10 cellular contexts compared by ENCODE assay signal in the genomic region with DNA sequence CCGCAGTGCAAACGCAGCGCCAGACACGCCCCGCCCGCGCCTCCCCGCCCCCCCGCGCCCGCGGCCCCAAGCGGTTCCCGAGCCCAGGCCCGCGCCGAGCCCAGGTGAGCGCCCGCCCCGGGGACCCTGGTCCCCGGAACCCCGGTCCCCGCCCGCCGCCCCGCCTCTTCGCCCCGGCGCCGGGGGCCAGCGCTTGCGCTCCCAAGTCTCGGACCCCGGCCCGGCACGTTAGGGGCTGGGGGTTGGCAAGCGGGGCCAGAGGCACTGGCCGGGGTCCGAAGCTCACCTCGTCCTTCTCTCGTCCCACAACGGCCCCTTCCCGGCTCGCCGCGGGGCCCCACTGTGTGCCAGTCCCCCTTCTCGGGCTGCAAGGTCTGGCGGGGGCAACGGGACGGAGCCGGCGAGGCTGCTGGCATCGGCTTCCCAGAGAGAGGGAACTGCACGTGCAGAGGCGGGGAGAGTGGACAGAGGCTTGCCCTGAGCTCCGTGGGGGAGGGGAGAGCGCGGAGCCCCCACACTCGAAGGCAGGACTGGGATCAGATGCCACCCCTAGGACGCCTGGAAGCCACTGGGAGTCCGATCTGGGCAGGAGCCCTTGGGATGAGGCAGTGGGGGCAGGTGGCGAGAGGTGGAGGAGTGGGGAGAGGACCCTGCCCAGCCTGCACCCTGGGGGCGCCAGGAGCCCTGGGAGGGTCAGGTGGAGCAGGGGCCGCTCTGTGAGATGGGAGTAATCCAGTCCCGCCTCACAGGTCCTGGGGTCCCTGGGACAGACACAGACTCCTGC. TPM values are rescaled to one million over a fixed set of nuclear protein-coding genes. Genes with fewer than 3 reads are reported as not detected.
A peak's percentile ranks its signal among the peaks of the same experiment; 100 is the strongest.
DNase-seq lines count a peak whose midpoint lies in the region; ATAC-seq and TF ChIP-seq lines count a peak whose summit lies in the region.
"Had no signal": no experiment of that assay in that cellular context is flagged by ENCODE, and none has a peak within 500 bp of the region (broad histone marks: within the 10 kb centered on the region; RNA-seq: fewer than 3 reads in every experiment).

No MANE protein-coding gene starts in this region.

- no peaks in the 10 kb centered on the region for H3K36me3 Mint-ChIP-seq in MCF 10A (ENCODE audit: insufficient read depth, unreplicated experiment)
- no peaks in the 10 kb centered on the region for H3K36me3 Mint-ChIP-seq in effector memory CD8-positive, alpha-beta T cell (ENCODE audit: insufficient read depth)
- H3K36me3 Mint-ChIP-seq in naive thymus-derived CD4-positive, alpha-beta T cell, result no peaks in the 10 kb centered on the region

- TF ChIP-seq POLR2A in breast epithelium (IDR thresholded peaks at IDR 0.05), result no peak

- H3K36me3 ChIP-seq in breast epithelium, result no peaks in the 10 kb centered on the region
- no peaks in the 10 kb centered on the region for H3K36me3 ChIP-seq in naive thymus-derived CD4-positive, alpha-beta T cell (ENCODE audit: control insufficient read depth in 2 of 3, insufficient read depth in 3 of 3, low read length in 3 of 3)
- H3K36me3 ChIP-seq in urinary bladder (ENCODE audit: insufficient read depth), result no peaks in the 10 kb centered on the region

- no peak overlapping the region for H3K27ac ChIP-seq in breast epithelium
- H3K27ac ChIP-seq in naive thymus-derived CD4-positive, alpha-beta T cell (ENCODE audit: low read depth, low read length), result peak overlapping the region; percentile 29
- H3K27ac ChIP-seq in urinary bladder (ENCODE audit: low read depth), result no peak overlapping the region

- TF ChIP-seq CTCF in breast epithelium (IDR thresholded peaks at IDR 0.05) (no peak), MCF 10A (IDR thresholded peaks at IDR 0.05; ENCODE audit: unreplicated experiment) (no peak)

- intact Hi-C loops in breast epithelium (cut with DNase I; ENCODE audit: low total_unique reads) (loop anchor here (5.0 kb wide), 1 partner anchor 903 kb away; no protein-coding TSS in a partner anchor), MCF 10A (cut with micrococcal nuclease) (no loop called here)
- intact Hi-C loops in naive thymus-derived CD4-positive, alpha-beta T cell (cut with micrococcal nuclease), result loop anchor here in 1 of 2 donors (10.0 kb wide), 1 partner anchor 150 kb away; no protein-coding TSS in a partner anchor

- no peak overlapping the region for H3K4me3 Mint-ChIP-seq in MCF 10A (ENCODE audit: unreplicated experiment)
- peak overlapping the region; percentile 43 to 55 for H3K4me3 Mint-ChIP-seq in effector memory CD8-positive, alpha-beta T cell
- H3K4me3 Mint-ChIP-seq in naive thymus-derived CD4-positive, alpha-beta T cell, result peak overlapping the region in 8 of 10 donors; percentile 7 to 71 (median 52)

- WGBS in urinary bladder, result 8% methylated on average over 65 of the region's 65 CpGs

- peak overlapping the region; percentile 24 to 68 (median 50) for H3K4me3 ChIP-seq in breast epithelium
- H3K4me3 ChIP-seq in naive thymus-derived CD4-positive, alpha-beta T cell (ENCODE audit: low read length), result no peak overlapping the region
- H3K4me3 ChIP-seq in urinary bladder (ENCODE audit: low read depth, low read length), result peak overlapping the region; percentile 34

- CTCF ChIA-PET in MCF 10A (lab: Yijun Ruan, JAX), result no interaction called here
- CTCF ChIA-PET in naive thymus-derived CD4-positive, alpha-beta T cell (lab: Charles Lee), result no interaction called here

- ATAC-seq in effector memory CD8-positive, alpha-beta T cell (replicated peaks), result peak; percentile 51
- peak; percentile 44 for ATAC-seq in naive thymus-derived CD4-positive, alpha-beta T cell

- H3K27me3 Mint-ChIP-seq in MCF 10A (ENCODE audit: insufficient read depth, unreplicated experiment), result no peaks in the 10 kb centered on the region
- H3K27me3 Mint-ChIP-seq in effector memory CD8-positive, alpha-beta T cell, result peaks cover 16 to 24% of the 10 kb centered on the region in 2 donors
- peaks cover 2 to 31% (median 8%) of the 10 kb centered on the region in 5 donors for H3K27me3 Mint-ChIP-seq in naive thymus-derived CD4-positive, alpha-beta T cell

- no peaks in the 10 kb centered on the region for H3K9me3 ChIP-seq in breast epithelium
- no peaks in the 10 kb centered on the region for H3K9me3 ChIP-seq in naive thymus-derived CD4-positive, alpha-beta T cell (ENCODE audit: control insufficient read depth in 2 of 3, low read length in 3 of 3)

- no peak overlapping the region for H3K27ac Mint-ChIP-seq in MCF 10A (ENCODE audit: low read depth, unreplicated experiment)
- H3K27ac Mint-ChIP-seq in effector memory CD8-positive, alpha-beta T cell, result no peak overlapping the region
- H3K27ac Mint-ChIP-seq in naive thymus-derived CD4-positive, alpha-beta T cell, result no peak overlapping the region

- peaks cover 0 to 12% of the 10 kb centered on the region in 2 donors for H3K4me1 ChIP-seq in breast epithelium
- H3K4me1 ChIP-seq in naive thymus-derived CD4-positive, alpha-beta T cell (ENCODE audit: control insufficient read depth in 2 of 2, insufficient read depth in 2 of 2, low read length in 2 of 2), result no peaks in the 10 kb centered on the region
- no peaks in the 10 kb centered on the region for H3K4me1 ChIP-seq in urinary bladder (ENCODE audit: insufficient read depth)

- DNase-seq in breast epithelium (ENCODE audit: low spot score in 2 of 2) (no peak), MCF 10A (ENCODE audit: unreplicated experiment) (no peak), NCI-H1436 treated with DMSO at 0.1 percent for 48 hours (lab: John Stamatoyannopoulos, UW) (no peak), kidney glomerular epithelial cell (lab: John Stamatoyannopoulos, UW) (no peak), DMS 273 (lab: John Stamatoyannopoulos, UW; ENCODE audit: unreplicated experiment) (no peak)
- DNase-seq in effector memory CD8-positive, alpha-beta T cell, result no peak
- no peak for DNase-seq in naive thymus-derived CD4-positive, alpha-beta T cell
- DNase-seq: head of caudate nucleus, RPMI8226 had no signal

- H3K4me1 Mint-ChIP-seq in MCF 10A (ENCODE audit: insufficient read depth, unreplicated experiment), result no peaks in the 10 kb centered on the region
- H3K4me1 Mint-ChIP-seq in effector memory CD8-positive, alpha-beta T cell (ENCODE audit: low read depth in 2 of 2), result peaks cover 5 to 8% of the 10 kb centered on the region in 2 donors
- peaks cover 0 to 17% (median 12%) of the 10 kb centered on the region in 7 donors for H3K4me1 Mint-ChIP-seq in naive thymus-derived CD4-positive, alpha-beta T cell

- BruUV-seq in MCF 10A (replicated peaks; lab: Mats Ljungman, UMichigan), result no TSS peak

- no peaks in the 10 kb centered on the region for H3K27me3 ChIP-seq in breast epithelium
- H3K27me3 ChIP-seq in naive thymus-derived CD4-positive, alpha-beta T cell (ENCODE audit: control insufficient read depth in 2 of 2, insufficient read depth in 2 of 2, low read length in 2 of 2), result no peaks in the 10 kb centered on the region

- no peaks in the 10 kb centered on the region for H3K9me3 Mint-ChIP-seq in MCF 10A (ENCODE audit: unreplicated experiment)
- no peaks in the 10 kb centered on the region for H3K9me3 Mint-ChIP-seq in effector memory CD8-positive, alpha-beta T cell
- H3K9me3 Mint-ChIP-seq in naive thymus-derived CD4-positive, alpha-beta T cell, result peaks cover 0 to 1% (median 0%) of the 10 kb centered on the region in 11 donors

- POLR2A ChIA-PET in MCF 10A (lab: Yijun Ruan, JAX), result interaction anchor here (0.5 kb wide), 1 partner anchor 72 kb away, joined by 3 read pairs; no protein-coding TSS in a partner anchor
- POLR2A ChIA-PET in naive thymus-derived CD4-positive, alpha-beta T cell (lab: Charles Lee), result no interaction called here

RNA-seq across cellular contexts. Expression of a gene that starts 1.8 kb away (rescaled TPM):
- total RNA-seq in breast epithelium, result 1 to 10 TPM; 1.6 to 3.3 (median 2.2) TPM
- total RNA-seq in MCF 10A (2022), result 1.1 and 1.3 TPM in 2 replicates
- total RNA-seq in naive thymus-derived CD4-positive, alpha-beta T cell, result 1 to 10 TPM in 3 of 5 experiments, under 1 TPM in 2; 0.24 to 9.0 (median 1.2) TPM
- polyA plus RNA-seq in naive thymus-derived CD4-positive, alpha-beta T cell, result under 1 TPM; 0.17 to 0.32 TPM
- 0.53 TPM for total RNA-seq in urinary bladder
- 2.8 TPM for polyA plus RNA-seq in urinary bladder

RNA-seq across cellular contexts. Expression of a gene that starts 16.8 kb away (rescaled TPM):
- total RNA-seq in breast epithelium, result 10 to 100 TPM; 37.6 to 59.0 (median 46.2) TPM
- total RNA-seq in MCF 10A (2022), result 49.2 and 57.3 TPM in 2 replicates
- 100 to 1,000 TPM in 2 of 5 experiments, 10 to 100 TPM in 3; 61.8 to 104 (median 74.2) TPM for total RNA-seq in naive thymus-derived CD4-positive, alpha-beta T cell
- 10 to 100 TPM; 11.4 to 15.6 TPM for polyA plus RNA-seq in naive thymus-derived CD4-positive, alpha-beta T cell
- total RNA-seq in urinary bladder, result 42.8 TPM
- 48.1 TPM for polyA plus RNA-seq in urinary bladder

RNA-seq across cellular contexts. Expression of a gene that starts 36.6 kb away (rescaled TPM):
- total RNA-seq in breast epithelium (10 to 100 TPM; 35.8 to 59.9 (median 52.4) TPM), MCF 10A (2022) (20.6 and 24.9 TPM in 2 replicates), urinary bladder (17.3 TPM)
- 10 to 100 TPM; 25.8 to 73.3 (median 64.7) TPM for total RNA-seq in naive thymus-derived CD4-positive, alpha-beta T cell
- 10 to 100 TPM; 53.8 to 69.3 TPM for polyA plus RNA-seq in naive thymus-derived CD4-positive, alpha-beta T cell
- polyA plus RNA-seq in urinary bladder, result 55.0 TPM

RNA-seq across cellular contexts. Expression of a gene that starts 48.1 kb away (rescaled TPM):
- 10 to 100 TPM; 36.8 to 46.5 (median 42.3) TPM for total RNA-seq in breast epithelium
- 74.0 and 76.1 TPM in 2 replicates for total RNA-seq in MCF 10A (2022)
- 10 to 100 TPM; 38.9 to 82.7 (median 77.8) TPM for total RNA-seq in naive thymus-derived CD4-positive, alpha-beta T cell
- 10 to 100 TPM; 44.7 to 65.8 TPM for polyA plus RNA-seq in naive thymus-derived CD4-positive, alpha-beta T cell
- total RNA-seq in urinary bladder, result 41.8 TPM
- polyA plus RNA-seq in urinary bladder, result 34.8 TPM

RNA-seq across cellular contexts. Expression of a gene that starts 49.7 kb away (rescaled TPM):
- total RNA-seq in breast epithelium, result 1 to 10 TPM in 1 of 3 donors, not detected in 2; 1.6 TPM
- 0.19 and 0.22 TPM in 2 replicates for total RNA-seq in MCF 10A (2022)
- total RNA-seq in naive thymus-derived CD4-positive, alpha-beta T cell, result 1 to 10 TPM in 2 of 5 experiments, under 1 TPM in 3; 0.46 to 1.7 (median 0.66) TPM
- under 1 TPM in 1 of 2 donors, not detected in 1; 0.15 TPM for polyA plus RNA-seq in naive thymus-derived CD4-positive, alpha-beta T cell
- total RNA-seq in urinary bladder, result 0.74 TPM
- polyA plus RNA-seq in urinary bladder, result 0.96 TPM
